Comparison of ENCODE assay signal across 31 cellular contexts in genomic region chr1:9309080-9309479, GRCh38.
"Had no signal": no experiment of that assay in that cellular context is flagged by ENCODE, and none has a peak within 500 bp of the region (broad histone marks: within the 10 kb centered on the region; RNA-seq: fewer than 3 reads in every experiment).

No MANE protein-coding gene starts in this region.

- ATAC-seq: activated naive CD4-positive, alpha-beta T cell treated with anti-CD3 and anti-CD28 coated beads, Interleukin-2, amount 50 U/mL, for 72 hours; body of pancreas; PC-3; Right ventricle myocardium inferior; SK-N-SH treated with all-trans-retinoic acid at 6 μM for 48 hours; T-cell had no signal

- H3K27ac ChIP-seq: adrenal gland, body of pancreas, breast epithelium, Peyer's patch, RWPE1, WERI-Rb-1 had no signal

- H3K27me3 Mint-ChIP-seq: activated CD4-positive, alpha-beta memory T cell treated with anti-CD3 and anti-CD28 coated beads for 36 hours; activated CD4-positive, alpha-beta T cell treated with anti-CD3 and anti-CD28 coated beads, Interleukin-2, amount 10 ng/mL, durations not matched to agents 24 days and 14 days; T-cell had no signal

- H3K36me3 Mint-ChIP-seq: activated CD4-positive, alpha-beta memory T cell treated with anti-CD3 and anti-CD28 coated beads for 36 hours; activated naive CD4-positive, alpha-beta T cell treated with anti-CD3 and anti-CD28 coated beads, Interleukin-2, amount 50 U/mL, for 72 hours; T-cell had no signal

- H3K36me3 ChIP-seq: adrenal gland, breast epithelium, MG63, Peyer's patch, WERI-Rb-1 had no signal

- H3K4me1 ChIP-seq: adrenal gland, breast epithelium had no signal

- H3K9me3 Mint-ChIP-seq: activated CD4-positive, alpha-beta memory T cell treated with anti-CD3 and anti-CD28 coated beads for 36 hours; activated CD4-positive, alpha-beta T cell treated with anti-CD3 and anti-CD28 coated beads, Interleukin-2, amount 10 ng/mL, durations not matched to agents 24 days and 14 days; activated naive CD4-positive, alpha-beta T cell treated with anti-CD3 and anti-CD28 coated beads for 36 hours; activated naive CD4-positive, alpha-beta T cell treated with anti-CD3 and anti-CD28 coated beads, Interleukin-2, amount 50 U/mL, for 72 hours; T-cell had no signal

- H3K27me3 ChIP-seq: adrenal gland, body of pancreas, breast epithelium, MG63, Peyer's patch had no signal

- H3K9me3 ChIP-seq: adrenal gland, body of pancreas, breast epithelium, MG63, Peyer's patch had no signal

- FAIRE-seq: astrocyte had no signal

- H3K27ac Mint-ChIP-seq: activated CD4-positive, alpha-beta memory T cell treated with anti-CD3 and anti-CD28 coated beads for 36 hours; activated CD4-positive, alpha-beta T cell treated with anti-CD3 and anti-CD28 coated beads, Interleukin-2, amount 10 ng/mL, durations not matched to agents 24 days and 14 days; activated naive CD4-positive, alpha-beta T cell treated with anti-CD3 and anti-CD28 coated beads for 36 hours; T-cell had no signal

- DNase-seq: activated CD4-positive, alpha-beta memory T cell treated with anti-CD3 and anti-CD28 coated beads for 36 hours; activated CD4-positive, alpha-beta T cell treated with anti-CD3 and anti-CD28 coated beads for 1 hour; activated CD4-positive, alpha-beta T cell treated with anti-CD3 and anti-CD28 coated beads, Interleukin-2, amount 10 ng/mL, durations not matched to agents 24 days and 14 days; activated CD4-positive, CD25-positive, alpha-beta regulatory T cell; activated CD8-positive, alpha-beta memory T cell treated with anti-CD3 and anti-CD28 coated beads, Interleukin-2, amount 50 U/mL, for 48 hours; activated gamma-delta T cell treated with Interleukin-2 at 50 U/mL for 16 hours; activated naive CD4-positive, alpha-beta T cell treated with anti-CD3 and anti-CD28 coated beads for 36 hours; adrenal gland; body of pancreas; Kasumi-1; KG1; MG63; NCI-H1048; NCI-H1105 treated with DMSO at 0.1 percent for 48 hours; NCI-H1694; NCI-H1930; NCI-H2081 treated with DMSO at 0.1 percent for 48 hours; NCI-H524 treated with DMSO at 0.1 percent for 48 hours; NK-92 treated with Interleukin-12 subunit alpha and Interleukin-12 subunit beta, amount 100 ng/mL, for 24 hours; PC-3; Peyer's patch; SIG-M5; T-cell; T1000; WERI-Rb-1 had no signal

- H3K4me3 ChIP-seq: adrenal gland, body of pancreas, breast epithelium, MG63, Peyer's patch had no signal

- H3K4me3 Mint-ChIP-seq: activated CD4-positive, alpha-beta memory T cell treated with anti-CD3 and anti-CD28 coated beads for 36 hours; activated CD4-positive, alpha-beta T cell treated with anti-CD3 and anti-CD28 coated beads, Interleukin-2, amount 10 ng/mL, durations not matched to agents 24 days and 14 days; activated naive CD4-positive, alpha-beta T cell treated with anti-CD3 and anti-CD28 coated beads for 36 hours; T-cell had no signal
